In the genomic region with DNA sequence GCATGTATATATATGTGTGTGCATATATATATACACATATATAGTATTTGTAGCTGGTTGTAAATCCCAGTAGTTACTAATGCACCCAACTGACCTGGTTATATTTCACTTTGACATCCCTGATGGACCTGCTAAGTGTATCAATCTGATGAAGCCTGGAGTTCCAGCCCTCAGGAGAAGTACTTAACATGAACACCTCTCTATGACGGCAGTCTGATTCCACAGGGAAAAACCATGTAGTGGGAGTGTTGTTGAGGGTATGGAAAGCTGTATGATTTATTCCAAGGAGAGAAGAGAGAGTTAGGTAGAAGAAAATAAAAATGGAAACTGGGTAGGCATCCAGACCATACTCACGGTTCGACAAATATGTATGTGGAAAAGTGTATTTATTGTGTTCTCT, we compare ENCODE assay signal across 18 cellular contexts.
"Had no signal": no experiment of that assay in that cellular context is flagged by ENCODE, and none has a peak within 500 bp of the region (broad histone marks: within the 10 kb centered on the region; RNA-seq: fewer than 3 reads in every experiment).

No MANE protein-coding gene starts in this region.

- H3K79me2 ChIP-seq: hepatocyte had no signal

- ATAC-seq: activated CD8-positive, alpha-beta T cell treated with anti-CD3 and anti-CD28 coated beads for 36 hours; activated T-cell treated with anti-CD3 and anti-CD28 coated beads, Interleukin-2, amount 50 U/mL, for 4 hours; body of pancreas; effector memory CD8-positive, alpha-beta T cell; naive thymus-derived CD4-positive, alpha-beta T cell; right lobe of liver had no signal

- H3K36me3 ChIP-seq: ovary, right lobe of liver, transverse colon, uterus had no signal

- H3K4me3 ChIP-seq: body of pancreas, hepatocyte, ovary, right lobe of liver, transverse colon, uterus had no signal

- H3K9me3 ChIP-seq: body of pancreas, ovary, right lobe of liver, transverse colon, uterus had no signal

- DNase-seq: activated CD4-positive, alpha-beta T cell treated with anti-CD3 and anti-CD28 coated beads for 48 hours; activated CD4-positive, CD25-positive, alpha-beta regulatory T cell; activated CD8-positive, alpha-beta T cell treated with anti-CD3 and anti-CD28 coated beads for 36 hours; activated naive CD4-positive, alpha-beta T cell treated with anti-CD3 and anti-CD28 coated beads for 36 hours; activated T-cell treated with anti-CD3 and anti-CD28 coated beads, Interleukin-2, amount 50 U/mL, for 4 hours; body of pancreas; effector memory CD8-positive, alpha-beta T cell; foreskin fibroblast; mesendoderm; naive thymus-derived CD4-positive, alpha-beta T cell; ovary; right lobe of liver; small intestine; stimulated activated CD4-positive, alpha-beta T cell treated with anti-CD3 and anti-CD28 coated beads, Interleukin-15, amount 100 ng/mL, for 24 hours; stimulated activated CD4-positive, alpha-beta T cell treated with anti-CD3 and anti-CD28 coated beads, Interleukin-2, amount 100 ng/mL, for 48 hours; transverse colon; uterus had no signal

- FAIRE-seq: small intestine had no signal

- H3K27ac ChIP-seq: body of pancreas, hepatocyte, ovary, right lobe of liver, transverse colon, uterus had no signal

- H3K27me3 ChIP-seq: ovary, right lobe of liver had no signal
